Comparison of ENCODE assay signal across 11 cellular contexts in genomic region chr5:116272281-116272941, GRCh38.
DNase-seq lines count a peak whose midpoint lies in the region; ATAC-seq and TF ChIP-seq lines count a peak whose summit lies in the region.
"Had no signal": no experiment of that assay in that cellular context is flagged by ENCODE, and none has a peak within 500 bp of the region (broad histone marks: within the 10 kb centered on the region; RNA-seq: fewer than 3 reads in every experiment).

No MANE protein-coding gene starts in this region.

- H3K36me3 Mint-ChIP-seq in nephron (ENCODE audit: low read depth) (peaks cover 28% of the 10 kb centered on the region), Calu3 (ENCODE audit: insufficient read depth, unreplicated experiment) (no peaks in the 10 kb centered on the region)

- H3K4me3 ChIP-seq in cardiac fibroblast (replicated peaks in 1 of 2; ENCODE audit: low read depth in 2 of 2, low read length in 2 of 2) = no peak overlapping the region

- no TSS peak for BruUV-seq in Calu3 (replicated peaks; lab: Mats Ljungman, UMichigan)

- H3K4me3 Mint-ChIP-seq in nephron = no peak overlapping the region
- no peak overlapping the region for H3K4me3 Mint-ChIP-seq in stimulated activated naive CD8-positive, alpha-beta T cell treated with anti-CD3 and anti-CD28 coated beads, Interleukin-15, amount 100 ng/mL, for 72 hours
- no peak overlapping the region for H3K4me3 Mint-ChIP-seq in Calu3 (ENCODE audit: low read depth, unreplicated experiment)
- H3K4me3 Mint-ChIP-seq: natural killer cell treated with Interleukin-12 subunit alpha and Interleukin-12 subunit beta and Interleukin-15 and Interleukin-18, amount 100 ng/mL, for 72 hours had no signal

- intact Hi-C loops in Calu3 (cut with micrococcal nuclease; ENCODE audit: unreplicated experiment) = loop anchor here (5.0 to 10.0 kb wide), 2 partner anchors 135 to 262 kb away; no protein-coding TSS in a partner anchor

- in situ Hi-C loops in G401 (cut with HindIII; ENCODE audit: low sequenced_read_pairs) = no loop called here

- no peaks in the 10 kb centered on the region for H3K27me3 Mint-ChIP-seq in nephron (ENCODE audit: low read depth)
- no peaks in the 10 kb centered on the region for H3K27me3 Mint-ChIP-seq in stimulated activated naive CD8-positive, alpha-beta T cell treated with anti-CD3 and anti-CD28 coated beads, Interleukin-15, amount 100 ng/mL, for 72 hours
- no peaks in the 10 kb centered on the region for H3K27me3 Mint-ChIP-seq in Calu3 (ENCODE audit: unreplicated experiment)
- H3K27me3 Mint-ChIP-seq: natural killer cell treated with Interleukin-12 subunit alpha and Interleukin-12 subunit beta and Interleukin-15 and Interleukin-18, amount 100 ng/mL, for 72 hours had no signal

- peak overlapping the region; percentile 64 to 79 (median 68) for H3K27ac Mint-ChIP-seq in nephron
- no peak overlapping the region for H3K27ac Mint-ChIP-seq in stimulated activated naive CD8-positive, alpha-beta T cell treated with anti-CD3 and anti-CD28 coated beads, Interleukin-15, amount 100 ng/mL, for 72 hours
- no peak overlapping the region for H3K27ac Mint-ChIP-seq in Calu3 (ENCODE audit: unreplicated experiment)
- H3K27ac Mint-ChIP-seq: natural killer cell treated with Interleukin-12 subunit alpha and Interleukin-12 subunit beta and Interleukin-15 and Interleukin-18, amount 100 ng/mL, for 72 hours had no signal

- ATAC-seq in HG03432 (IDR thresholded peaks at IDR 0.05; ENCODE audit: unreplicated experiment) = peak; percentile 41
- no peak for ATAC-seq in stimulated activated naive CD8-positive, alpha-beta T cell treated with anti-CD3 and anti-CD28 coated beads, Interleukin-15, amount 100 ng/mL, for 72 hours
- ATAC-seq in GM18873 (IDR thresholded peaks at IDR 0.05; ENCODE audit: low FRiP score, unreplicated experiment) = no peak
- no peak for ATAC-seq in GM21367 (IDR thresholded peaks at IDR 0.05; ENCODE audit: unreplicated experiment)

- peak; percentile 8 for DNase-seq in G401 (ENCODE audit: low spot score)
- DNase-seq in cardiac fibroblast (ENCODE audit: low read depth in 2 of 2) = peak; percentile 64 to 69
- DNase-seq in stimulated activated naive CD8-positive, alpha-beta T cell treated with anti-CD3 and anti-CD28 coated beads, Interleukin-15, amount 100 ng/mL, for 72 hours = no peak
- DNase-seq in Calu3 = no peak
- DNase-seq: activated CD8-positive, alpha-beta memory T cell treated with anti-CD3 and anti-CD28 coated beads, Interleukin-2, amount 50 U/mL, for 4 hours; DMS53 had no signal

- CTCF ChIA-PET in Calu3 (lab: Charles Lee) = no interaction called here

- H3K9me3 Mint-ChIP-seq in nephron (peaks cover 25% of the 10 kb centered on the region), Calu3 (ENCODE audit: low read depth, unreplicated experiment) (peaks cover 6% of the 10 kb centered on the region)
- peaks cover 19 to 32% of the 10 kb centered on the region in 2 donors for H3K9me3 Mint-ChIP-seq in stimulated activated naive CD8-positive, alpha-beta T cell treated with anti-CD3 and anti-CD28 coated beads, Interleukin-15, amount 100 ng/mL, for 72 hours

- peak; percentile 30 for TF ChIP-seq CTCF in cardiac fibroblast (IDR thresholded peaks at IDR 0.05; ENCODE audit: low read depth, low read length)
- peak in 1 of 3 experiments; percentile 20 for TF ChIP-seq CTCF in nephron (IDR thresholded peaks at IDR 0.05; ENCODE audit: unreplicated experiment in 3 of 3)
- TF ChIP-seq CTCF in Calu3 (IDR thresholded peaks at IDR 0.05; ENCODE audit: unreplicated experiment) = no peak

- H3K4me1 Mint-ChIP-seq in nephron (peaks cover 4% of the 10 kb centered on the region), Calu3 (ENCODE audit: low read depth, unreplicated experiment) (peaks cover 12% of the 10 kb centered on the region)
- no peaks in the 10 kb centered on the region for H3K4me1 Mint-ChIP-seq in stimulated activated naive CD8-positive, alpha-beta T cell treated with anti-CD3 and anti-CD28 coated beads, Interleukin-15, amount 100 ng/mL, for 72 hours

Comparison
In these comparisons a context has a peak if more than half of its experiments do, and no peak if none do; other contexts are left out.
1. DNase-seq: peak in G401 (single experiment) and cardiac fibroblast (2 of 2); none in stimulated activated naive CD8-positive, alpha-beta T cell treated with anti-CD3 and anti-CD28 coated beads, Interleukin-15, amount 100 ng/mL, for 72 hours (0 of 2) and Calu3 (single experiment).
2. H3K27ac Mint-ChIP-seq: peak in nephron (3 of 3); none in stimulated activated naive CD8-positive, alpha-beta T cell treated with anti-CD3 and anti-CD28 coated beads, Interleukin-15, amount 100 ng/mL, for 72 hours (0 of 2) and Calu3 (single experiment).